In genomic region chr9:112810696-112811490, GRCh38 we compare ENCODE assay signal across 1 cellular context.
A peak's percentile ranks its signal among the peaks of the same experiment; 100 is the strongest.
TF ChIP-seq lines count a peak whose summit lies in the region.

No MANE protein-coding gene starts in this region.

TF ChIP-seq in K562, 482 proteins besides CTCF, POLR2A, EP300 and RAD21 (continued from another document):
- peak; percentile 38; the same call in 1 of the 2 replicates for TF ChIP-seq ZBTB2 (IDR thresholded peaks at IDR 0.05)
- TF ChIP-seq CBFA2T2 (conservative IDR thresholded peaks at IDR 0.05): peak; percentile 91
- no peak for TF ChIP-seq SPI1 (IDR thresholded peaks at IDR 0.05; ENCODE audit: borderline replicate concordance, low read depth, low read length)
- no peak for TF ChIP-seq RBFOX2 (IDR thresholded peaks at IDR 0.05; ENCODE audit: low read depth, low read length)
- no peak for TF ChIP-seq STAT5B (CRISPR knock-in tag; IDR thresholded peaks at IDR 0.05)
